In the genomic region with DNA sequence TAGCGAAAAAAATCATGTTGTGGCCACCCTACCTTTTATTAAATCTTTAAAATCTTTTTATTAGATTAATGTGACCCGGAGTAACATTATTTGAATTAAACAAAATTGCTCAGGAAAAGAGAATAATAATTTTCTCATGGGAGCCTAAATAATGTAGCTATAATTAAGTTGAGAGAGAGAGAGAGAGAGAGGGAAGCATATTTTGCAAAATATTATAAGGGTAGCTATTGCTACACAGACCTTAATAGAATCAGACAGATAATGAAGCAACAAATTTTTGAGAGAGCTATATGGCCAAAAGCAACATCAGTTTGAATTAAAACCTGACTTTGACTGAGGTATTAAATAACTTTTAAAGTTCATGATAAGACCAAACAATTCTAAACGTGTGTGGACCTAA, we compare ENCODE assay signal across 34 cellular contexts.
"Had no signal": no experiment of that assay in that cellular context is flagged by ENCODE, and none has a peak within 500 bp of the region (broad histone marks: within the 10 kb centered on the region; RNA-seq: fewer than 3 reads in every experiment).

No MANE protein-coding gene starts in this region.

- H3K9ac ChIP-seq: KMS-11 had no signal

- H3K4me2 ChIP-seq: KMS-11 had no signal

- H3K4me3 ChIP-seq: MG63 had no signal

- H3K36me3 ChIP-seq: MG63 had no signal

- H3K9me3 ChIP-seq: MG63 had no signal

- H3K27me3 ChIP-seq: MG63 had no signal

- DNase-seq: Karpas-422, Kasumi-1, MG63, MM.1S, MV-4-11, NCI-H1048, NCI-H1092, NCI-H1092 treated with DMSO at 0.1 percent for 48 hours, NCI-H1105, NCI-H1105 treated with DMSO at 0.1 percent for 48 hours, NCI-H1417, NCI-H1417 treated with DMSO at 0.1 percent for 48 hours, NCI-H1436, NCI-H1436 treated with DMSO at 0.1 percent for 48 hours, NCI-H146, NCI-H1694, NCI-H1694 treated with DMSO at 0.1 percent for 48 hours, NCI-H187, NCI-H187 treated with DMSO at 0.1 percent for 48 hours, NCI-H1930, NCI-H2029, NCI-H2029 treated with DMSO at 0.1 percent for 48 hours, NCI-H2081, NCI-H2081 treated with DMSO at 0.1 percent for 48 hours, NCI-H2107, NCI-H2171, NCI-H2171 treated with DMSO at 0.1 percent for 48 hours, NCI-H2227 treated with DMSO at 0.1 percent for 48 hours, NCI-H226, NCI-H345, NCI-H446, NCI-H446 treated with DMSO at 0.1 percent for 48 hours, NCI-H510A had no signal

- H3K27ac ChIP-seq: KMS-11 had no signal
